18 cellular contexts compared by ENCODE assay signal in genomic region chr9:12640866-12641636, GRCh38. TPM values are rescaled to one million over a fixed set of nuclear protein-coding genes. Genes with fewer than 3 reads are reported as not detected.
A peak's percentile ranks its signal among the peaks of the same experiment; 100 is the strongest.
DNase-seq lines count a peak whose midpoint lies in the region; ATAC-seq and TF ChIP-seq lines count a peak whose summit lies in the region.
"Had no signal": no experiment of that assay in that cellular context is flagged by ENCODE, and none has a peak within 500 bp of the region (broad histone marks: within the 10 kb centered on the region; RNA-seq: fewer than 3 reads in every experiment).

No MANE protein-coding gene starts in this region.

- TF ChIP-seq CTCF in BE2C (IDR thresholded peaks at IDR 0.05; ENCODE audit: low read depth, low read length) (peak; percentile 23), glutamatergic neuron (IDR thresholded peaks at IDR 0.05; ENCODE audit: partially characterized antibody, unreplicated experiment) (peak; percentile 36), tibial nerve (IDR thresholded peaks at IDR 0.05) (no peak)

- no peak for TF ChIP-seq POLR2A in tibial nerve (IDR thresholded peaks at IDR 0.05)

- H3K36me3 ChIP-seq in BE2C: no peaks in the 10 kb centered on the region
- H3K36me3 ChIP-seq in tibial nerve: no peaks in the 10 kb centered on the region
- H3K36me3 ChIP-seq: SJSA1, upper lobe of left lung had no signal

- no peak overlapping the region for H3K27ac ChIP-seq in tibial nerve
- H3K27ac ChIP-seq: parathyroid adenoma, SJSA1, upper lobe of left lung had no signal

- H3K36me3 Mint-ChIP-seq in glutamatergic neuron (ENCODE audit: unreplicated experiment): no peaks in the 10 kb centered on the region
- H3K36me3 Mint-ChIP-seq: activated naive CD4-positive, alpha-beta T cell treated with anti-CD3 and anti-CD28 coated beads, Interleukin-2, amount 10 ng/mL, durations not matched to agents 7 days and 5 days; CD8-positive, alpha-beta T cell; stimulated activated naive B cell treated with anti-CD40 and anti-IgM and Interleukin-4, amounts not matched to agents 10 μg/mL and 1 μg/mL and 100 μg/mL, for 72 hours had no signal

- H3K4me3 Mint-ChIP-seq in glutamatergic neuron (ENCODE audit: unreplicated experiment): no peak overlapping the region
- H3K4me3 Mint-ChIP-seq: activated CD4-positive, alpha-beta T cell treated with anti-CD3 and anti-CD28 coated beads for 36 hours; activated naive CD4-positive, alpha-beta T cell treated with anti-CD3 and anti-CD28 coated beads, Interleukin-2, amount 10 ng/mL, durations not matched to agents 7 days and 5 days; CD8-positive, alpha-beta T cell; HFFc6; stimulated activated naive B cell treated with anti-CD40 and anti-IgM and Interleukin-4, amounts not matched to agents 10 μg/mL and 1 μg/mL and 100 μg/mL, for 72 hours had no signal

- H3K9me3 ChIP-seq in BE2C (no peaks in the 10 kb centered on the region), tibial nerve (no peaks in the 10 kb centered on the region)
- H3K9me3 ChIP-seq: SJSA1, upper lobe of left lung had no signal

- H3K4me1 Mint-ChIP-seq in glutamatergic neuron (ENCODE audit: low read depth, unreplicated experiment): peaks cover 2% of the 10 kb centered on the region
- H3K4me1 Mint-ChIP-seq: activated CD4-positive, alpha-beta T cell treated with anti-CD3 and anti-CD28 coated beads for 36 hours; activated naive CD4-positive, alpha-beta T cell treated with anti-CD3 and anti-CD28 coated beads, Interleukin-2, amount 10 ng/mL, durations not matched to agents 7 days and 5 days; stimulated activated naive B cell treated with anti-CD40 and anti-IgM and Interleukin-4, amounts not matched to agents 10 μg/mL and 1 μg/mL and 100 μg/mL, for 72 hours had no signal

- no peaks in the 10 kb centered on the region for H3K9me3 Mint-ChIP-seq in glutamatergic neuron (ENCODE audit: unreplicated experiment)

- H3K4me1 ChIP-seq in BE2C (no peaks in the 10 kb centered on the region), tibial nerve (no peaks in the 10 kb centered on the region)
- H3K4me1 ChIP-seq: parathyroid adenoma, SJSA1, upper lobe of left lung had no signal

- H3K27me3 ChIP-seq in BE2C (peaks cover 4% of the 10 kb centered on the region; the same call in 1 of the 2 replicates), tibial nerve (no peaks in the 10 kb centered on the region)
- H3K27me3 ChIP-seq: SJSA1, upper lobe of left lung had no signal

- no peak overlapping the region for H3K27ac Mint-ChIP-seq in glutamatergic neuron (ENCODE audit: unreplicated experiment)
- H3K27ac Mint-ChIP-seq: activated CD4-positive, alpha-beta T cell treated with anti-CD3 and anti-CD28 coated beads for 36 hours; activated naive CD4-positive, alpha-beta T cell treated with anti-CD3 and anti-CD28 coated beads, Interleukin-2, amount 10 ng/mL, durations not matched to agents 7 days and 5 days; CD8-positive, alpha-beta T cell; HFFc6; stimulated activated naive B cell treated with anti-CD40 and anti-IgM and Interleukin-4, amounts not matched to agents 10 μg/mL and 1 μg/mL and 100 μg/mL, for 72 hours had no signal

- no peak for ATAC-seq in GM21529 (IDR thresholded peaks at IDR 0.05; ENCODE audit: unreplicated experiment)
- ATAC-seq: activated CD4-positive, alpha-beta T cell treated with anti-CD3 and anti-CD28 coated beads for 36 hours; CD8-positive, alpha-beta T cell; left lobe of liver; stimulated activated naive B cell treated with anti-CD40 and anti-IgM and Interleukin-4, amounts not matched to agents 10 μg/mL and 1 μg/mL and 100 μg/mL, for 72 hours had no signal

- TF ChIP-seq EP300 in tibial nerve (IDR thresholded peaks at IDR 0.05): no peak

- WGBS in tibial nerve, 2 donors: 54% methylated on average over 4 of the region's 4 CpGs

- H3K27me3 Mint-ChIP-seq in glutamatergic neuron (ENCODE audit: unreplicated experiment): no peaks in the 10 kb centered on the region
- H3K27me3 Mint-ChIP-seq: activated CD4-positive, alpha-beta T cell treated with anti-CD3 and anti-CD28 coated beads for 36 hours; activated naive CD4-positive, alpha-beta T cell treated with anti-CD3 and anti-CD28 coated beads, Interleukin-2, amount 10 ng/mL, durations not matched to agents 7 days and 5 days; stimulated activated naive B cell treated with anti-CD40 and anti-IgM and Interleukin-4, amounts not matched to agents 10 μg/mL and 1 μg/mL and 100 μg/mL, for 72 hours had no signal

- DNase-seq in BE2C (no peak), NCI-H1092 (lab: John Stamatoyannopoulos, UW) (peak; percentile 41), NCI-H69 (lab: John Stamatoyannopoulos, UW) (peak; percentile 94), glutamatergic neuron (no peak), tibial nerve (ENCODE audit: low spot score in 2 of 2) (no peak), anterior cingulate cortex (lab: John Stamatoyannopoulos, UW) (no peak)
- DNase-seq in effector CD4-positive, alpha-beta T cell: no peak
- DNase-seq: activated CD4-positive, alpha-beta T cell treated with anti-CD3 and anti-CD28 coated beads for 36 hours; activated naive CD4-positive, alpha-beta T cell treated with anti-CD3 and anti-CD28 coated beads, Interleukin-2, amount 10 ng/mL, durations not matched to agents 7 days and 5 days; CD8-positive, alpha-beta T cell; HFFc6; hippocampal formation; stimulated activated naive B cell treated with anti-CD40 and anti-IgM and Interleukin-4, amounts not matched to agents 10 μg/mL and 1 μg/mL and 100 μg/mL, for 72 hours; upper lobe of left lung had no signal

- H3K4me3 ChIP-seq in BE2C (ENCODE audit: low read depth, low read length) (no peak overlapping the region), tibial nerve (no peak overlapping the region)
- H3K4me3 ChIP-seq: SJSA1, upper lobe of left lung had no signal

RNA-seq across cellular contexts. Expression of gene TYRP1, which starts 52.1 kb away (rescaled TPM):
- 0.54 TPM for polyA plus RNA-seq in BE2C (2012; ENCODE audit: insufficient read depth, insufficient read length, low read depth)
- not detected for total RNA-seq in glutamatergic neuron (ENCODE audit: unreplicated experiment)
- not detected for total RNA-seq in tibial nerve
- total RNA-seq: activated CD4-positive, alpha-beta T cell treated with anti-CD3 and anti-CD28 coated beads for 36 hours; CD8-positive, alpha-beta T cell; HFFc6; left lobe of liver had no signal

Comparison
In these comparisons a context has a peak if more than half of its experiments do, and no peak if none do; other contexts are left out.
1. DNase-seq: peak in NCI-H1092 (single experiment) and NCI-H69 (single experiment); none in BE2C (single experiment), glutamatergic neuron (single experiment), tibial nerve (0 of 2), effector CD4-positive, alpha-beta T cell (single experiment) and anterior cingulate cortex (0 of 58).
2. CTCF ChIP-seq: peak in BE2C (single experiment) and glutamatergic neuron (single experiment); none in tibial nerve (0 of 5).